12 cellular contexts compared by ENCODE assay signal in the genomic region with DNA sequence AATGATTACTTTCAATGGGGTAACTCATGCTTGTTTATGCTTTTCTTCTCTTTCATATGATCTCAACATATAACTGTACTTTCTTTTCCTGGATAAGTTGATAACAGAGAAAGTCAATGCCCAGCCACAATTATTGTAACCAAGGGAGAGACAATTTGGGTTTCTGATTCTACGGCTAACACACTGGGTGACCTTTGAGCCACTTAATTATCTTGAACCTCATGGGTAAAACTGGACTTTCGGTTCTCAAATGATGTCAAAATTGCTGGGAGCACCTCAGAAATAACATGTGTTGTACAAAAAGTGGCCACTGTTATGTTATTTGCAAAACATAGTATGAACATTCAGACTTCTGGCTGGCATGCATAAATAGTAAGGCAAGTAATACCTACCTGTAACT.
"Had no signal": no experiment of that assay in that cellular context is flagged by ENCODE, and none has a peak within 500 bp of the region (broad histone marks: within the 10 kb centered on the region; RNA-seq: fewer than 3 reads in every experiment).

No MANE protein-coding gene starts in this region.

- H3K9me3 ChIP-seq: HAP-1 had no signal

- H3K4me3 Mint-ChIP-seq: HFFc6, IgD-negative memory B cell had no signal

- FAIRE-seq: HepG2 had no signal

- ATAC-seq: HCT116, HepG2 had no signal

- H3K27ac Mint-ChIP-seq: HFFc6, IgD-negative memory B cell had no signal

- H3K9ac ChIP-seq: GM23248, KMS-11 had no signal

- H3K27me3 Mint-ChIP-seq: IgD-negative memory B cell had no signal

- H3K27ac ChIP-seq: GM23248, HL-60, KMS-11 had no signal

- H3K4me3 ChIP-seq: GM23248, HAP-1 had no signal

- H3K4me1 ChIP-seq: HAP-1 had no signal

- H3K4me2 ChIP-seq: KMS-11 had no signal

- DNase-seq: GM23248, GOT3, H7, HFFc6, Karpas-422, KBM-7 had no signal

- H2AFZ ChIP-seq: GM23248 had no signal

- H3K9me3 Mint-ChIP-seq: HFFc6, IgD-negative memory B cell had no signal
